Comparison of ENCODE assay signal across 15 cellular contexts in the genomic region with DNA sequence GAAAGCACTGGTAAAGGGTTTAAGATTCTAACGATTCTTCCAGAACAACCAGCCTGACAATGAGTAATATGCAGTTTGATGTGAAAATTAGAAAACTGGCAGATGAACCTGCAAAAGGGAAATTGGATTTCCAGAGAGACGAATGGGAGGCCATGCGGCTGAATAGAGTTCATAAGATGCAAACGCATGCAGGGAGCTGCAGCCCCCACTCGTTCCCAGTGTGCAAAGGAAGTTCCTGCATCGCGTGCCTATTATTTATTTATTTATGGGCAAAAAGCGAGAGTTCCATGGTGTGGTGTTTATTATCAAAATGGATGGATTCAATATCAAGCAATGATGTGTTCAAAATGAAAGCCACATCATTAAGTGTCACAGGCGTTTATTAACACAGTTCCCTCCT.
"Had no signal": no experiment of that assay in that cellular context is flagged by ENCODE, and none has a peak within 500 bp of the region (broad histone marks: within the 10 kb centered on the region; RNA-seq: fewer than 3 reads in every experiment).

No MANE protein-coding gene starts in this region.

- H3K27me3 ChIP-seq: adrenal gland, cardiac muscle cell, heart left ventricle, pancreas, sigmoid colon had no signal

- H3K27ac ChIP-seq: adrenal gland, cardiac muscle cell, heart left ventricle, pancreas, sigmoid colon, spleen, VCaP had no signal

- DNase-seq: activated CD4-positive, alpha-beta T cell treated with anti-CD3 and anti-CD28 coated beads, Interleukin-2, amount 50 U/mL, for 4 hours; activated gamma-delta T cell treated with Interleukin-2 at 50 U/mL for 16 hours; adrenal gland; heart left ventricle; kidney; pancreas; sigmoid colon; spleen; stimulated activated naive B cell treated with anti-CD40 and anti-IgM and Interleukin-4, amounts not matched to agents 10 μg/mL and 1 μg/mL and 100 μg/mL, for 72 hours; SW 1271; T-helper 2 cell had no signal

- H3K9me3 ChIP-seq: adrenal gland, heart left ventricle, pancreas, sigmoid colon, spleen had no signal

- ATAC-seq: activated naive CD4-positive, alpha-beta T cell treated with anti-CD3 and anti-CD28 coated beads, Interleukin-2, amount 50 U/mL, for 72 hours; heart left ventricle; left lobe of liver; pancreas; stimulated activated naive B cell treated with anti-CD40 and anti-IgM and Interleukin-4, amounts not matched to agents 10 μg/mL and 1 μg/mL and 100 μg/mL, for 72 hours had no signal

- H3K4me3 ChIP-seq: adrenal gland, cardiac muscle cell, pancreas, spleen had no signal

- H3K4me1 ChIP-seq: adrenal gland, heart left ventricle, pancreas, spleen had no signal

- H3K36me3 ChIP-seq: adrenal gland, cardiac muscle cell, heart left ventricle, pancreas, sigmoid colon, spleen had no signal
